1 cellular context compared by ENCODE assay signal in the genomic region with DNA sequence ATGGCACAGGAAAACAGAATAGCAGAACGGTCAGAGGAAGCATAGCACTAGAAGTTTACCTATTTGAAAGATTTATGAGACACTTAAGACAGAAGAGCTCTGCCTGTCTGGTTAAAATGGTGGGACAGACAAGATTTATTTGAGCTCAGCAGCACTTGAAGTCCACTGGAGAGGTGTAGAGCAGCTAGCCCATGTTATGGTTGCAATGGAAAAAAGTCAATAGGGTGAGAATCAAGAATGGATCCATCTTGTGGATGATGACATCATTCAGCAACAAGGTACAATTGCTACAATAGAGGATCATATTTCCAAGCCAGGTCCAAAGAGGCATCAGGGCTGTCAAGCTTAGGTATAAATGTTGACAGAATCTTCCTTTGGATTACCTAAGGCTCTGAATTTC.
TF ChIP-seq lines count a peak whose summit lies in the region.

No MANE protein-coding gene starts in this region.

TF ChIP-seq in K562, 482 proteins besides CTCF, POLR2A, EP300 and RAD21 (continued from another document and continues in another):
- TF ChIP-seq, protein P1, sequence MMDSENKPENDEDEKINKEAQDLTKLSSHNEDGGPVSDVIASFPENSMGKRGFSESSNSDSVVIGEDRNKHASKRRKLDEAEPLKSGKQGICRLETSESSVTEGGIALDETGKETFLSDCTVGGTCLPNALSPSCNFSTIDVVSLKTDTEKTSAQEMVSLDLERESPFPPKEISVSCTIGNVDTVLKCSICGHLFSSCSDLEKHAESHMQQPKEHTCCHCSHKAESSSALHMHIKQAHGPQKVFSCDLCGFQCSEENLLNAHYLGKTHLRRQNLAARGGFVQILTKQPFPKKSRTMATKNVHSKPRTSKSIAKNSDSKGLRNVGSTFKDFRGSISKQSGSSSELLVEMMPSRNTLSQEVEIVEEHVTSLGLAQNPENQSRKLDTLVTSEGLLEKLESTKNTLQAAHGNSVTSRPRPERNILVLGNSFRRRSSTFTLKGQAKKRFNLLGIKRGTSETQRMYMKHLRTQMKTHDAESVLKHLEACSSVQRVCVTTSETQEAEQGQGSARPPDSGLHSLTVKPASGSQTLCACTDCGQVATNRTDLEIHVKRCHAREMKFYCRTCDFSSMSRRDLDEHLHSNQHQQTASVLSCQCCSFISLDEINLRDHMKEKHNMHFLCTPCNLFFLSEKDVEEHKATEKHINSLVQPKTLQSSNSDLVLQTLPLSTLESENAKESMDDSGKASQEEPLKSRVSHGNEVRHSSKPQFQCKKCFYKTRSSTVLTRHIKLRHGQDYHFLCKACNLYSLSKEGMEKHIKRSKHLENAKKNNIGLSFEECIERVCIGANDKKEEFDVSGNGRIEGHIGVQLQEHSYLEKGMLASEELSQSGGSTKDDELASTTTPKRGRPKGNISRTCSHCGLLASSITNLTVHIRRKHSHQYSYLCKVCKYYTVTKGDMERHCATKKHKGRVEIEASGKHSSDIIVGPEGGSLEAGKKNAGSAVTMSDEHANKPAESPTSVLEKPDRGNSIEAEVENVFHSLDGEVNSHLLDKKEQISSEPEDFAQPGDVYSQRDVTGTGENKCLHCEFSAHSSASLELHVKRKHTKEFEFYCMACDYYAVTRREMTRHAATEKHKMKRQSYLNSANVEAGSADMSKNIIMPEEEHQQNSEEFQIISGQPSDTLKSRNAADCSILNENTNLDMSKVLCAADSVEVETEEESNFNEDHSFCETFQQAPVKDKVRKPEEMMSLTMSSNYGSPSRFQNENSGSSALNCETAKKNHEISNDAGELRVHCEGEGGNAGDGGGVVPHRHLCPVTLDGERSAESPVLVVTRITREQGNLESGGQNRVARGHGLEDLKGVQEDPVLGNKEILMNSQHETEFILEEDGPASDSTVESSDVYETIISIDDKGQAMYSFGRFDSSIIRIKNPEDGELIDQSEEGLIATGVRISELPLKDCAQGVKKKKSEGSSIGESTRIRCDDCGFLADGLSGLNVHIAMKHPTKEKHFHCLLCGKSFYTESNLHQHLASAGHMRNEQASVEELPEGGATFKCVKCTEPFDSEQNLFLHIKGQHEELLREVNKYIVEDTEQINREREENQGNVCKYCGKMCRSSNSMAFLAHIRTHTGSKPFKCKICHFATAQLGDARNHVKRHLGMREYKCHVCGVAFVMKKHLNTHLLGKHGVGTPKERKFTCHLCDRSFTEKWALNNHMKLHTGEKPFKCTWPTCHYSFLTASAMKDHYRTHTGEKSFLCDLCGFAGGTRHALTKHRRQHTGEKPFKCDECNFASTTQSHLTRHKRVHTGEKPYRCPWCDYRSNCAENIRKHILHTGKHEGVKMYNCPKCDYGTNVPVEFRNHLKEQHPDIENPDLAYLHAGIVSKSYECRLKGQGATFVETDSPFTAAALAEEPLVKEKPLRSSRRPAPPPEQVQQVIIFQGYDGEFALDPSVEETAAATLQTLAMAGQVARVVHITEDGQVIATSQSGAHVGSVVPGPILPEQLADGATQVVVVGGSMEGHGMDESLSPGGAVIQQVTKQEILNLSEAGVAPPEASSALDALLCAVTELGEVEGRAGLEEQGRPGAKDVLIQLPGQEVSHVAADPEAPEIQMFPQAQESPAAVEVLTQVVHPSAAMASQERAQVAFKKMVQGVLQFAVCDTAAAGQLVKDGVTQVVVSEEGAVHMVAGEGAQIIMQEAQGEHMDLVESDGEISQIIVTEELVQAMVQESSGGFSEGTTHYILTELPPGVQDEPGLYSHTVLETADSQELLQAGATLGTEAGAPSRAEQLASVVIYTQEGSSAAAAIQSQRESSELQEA (IDR thresholded peaks at IDR 0.05; ENCODE audit: low read depth) = no peak
- TF ChIP-seq, protein P2, sequence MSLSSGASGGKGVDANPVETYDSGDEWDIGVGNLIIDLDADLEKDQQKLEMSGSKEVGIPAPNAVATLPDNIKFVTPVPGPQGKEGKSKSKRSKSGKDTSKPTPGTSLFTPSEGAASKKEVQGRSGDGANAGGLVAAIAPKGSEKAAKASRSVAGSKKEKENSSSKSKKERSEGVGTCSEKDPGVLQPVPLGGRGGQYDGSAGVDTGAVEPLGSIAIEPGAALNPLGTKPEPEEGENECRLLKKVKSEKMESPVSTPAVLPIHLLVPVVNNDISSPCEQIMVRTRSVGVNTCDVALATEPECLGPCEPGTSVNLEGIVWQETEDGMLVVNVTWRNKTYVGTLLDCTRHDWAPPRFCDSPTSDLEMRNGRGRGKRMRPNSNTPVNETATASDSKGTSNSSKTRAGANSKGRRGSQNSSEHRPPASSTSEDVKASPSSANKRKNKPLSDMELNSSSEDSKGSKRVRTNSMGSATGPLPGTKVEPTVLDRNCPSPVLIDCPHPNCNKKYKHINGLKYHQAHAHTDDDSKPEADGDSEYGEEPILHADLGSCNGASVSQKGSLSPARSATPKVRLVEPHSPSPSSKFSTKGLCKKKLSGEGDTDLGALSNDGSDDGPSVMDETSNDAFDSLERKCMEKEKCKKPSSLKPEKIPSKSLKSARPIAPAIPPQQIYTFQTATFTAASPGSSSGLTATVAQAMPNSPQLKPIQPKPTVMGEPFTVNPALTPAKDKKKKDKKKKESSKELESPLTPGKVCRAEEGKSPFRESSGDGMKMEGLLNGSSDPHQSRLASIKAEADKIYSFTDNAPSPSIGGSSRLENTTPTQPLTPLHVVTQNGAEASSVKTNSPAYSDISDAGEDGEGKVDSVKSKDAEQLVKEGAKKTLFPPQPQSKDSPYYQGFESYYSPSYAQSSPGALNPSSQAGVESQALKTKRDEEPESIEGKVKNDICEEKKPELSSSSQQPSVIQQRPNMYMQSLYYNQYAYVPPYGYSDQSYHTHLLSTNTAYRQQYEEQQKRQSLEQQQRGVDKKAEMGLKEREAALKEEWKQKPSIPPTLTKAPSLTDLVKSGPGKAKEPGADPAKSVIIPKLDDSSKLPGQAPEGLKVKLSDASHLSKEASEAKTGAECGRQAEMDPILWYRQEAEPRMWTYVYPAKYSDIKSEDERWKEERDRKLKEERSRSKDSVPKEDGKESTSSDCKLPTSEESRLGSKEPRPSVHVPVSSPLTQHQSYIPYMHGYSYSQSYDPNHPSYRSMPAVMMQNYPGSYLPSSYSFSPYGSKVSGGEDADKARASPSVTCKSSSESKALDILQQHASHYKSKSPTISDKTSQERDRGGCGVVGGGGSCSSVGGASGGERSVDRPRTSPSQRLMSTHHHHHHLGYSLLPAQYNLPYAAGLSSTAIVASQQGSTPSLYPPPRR (CRISPR knock-in tag; IDR thresholded peaks at IDR 0.05; ENCODE audit: borderline replicate concordance) = no peak
- TF ChIP-seq, protein P3, sequence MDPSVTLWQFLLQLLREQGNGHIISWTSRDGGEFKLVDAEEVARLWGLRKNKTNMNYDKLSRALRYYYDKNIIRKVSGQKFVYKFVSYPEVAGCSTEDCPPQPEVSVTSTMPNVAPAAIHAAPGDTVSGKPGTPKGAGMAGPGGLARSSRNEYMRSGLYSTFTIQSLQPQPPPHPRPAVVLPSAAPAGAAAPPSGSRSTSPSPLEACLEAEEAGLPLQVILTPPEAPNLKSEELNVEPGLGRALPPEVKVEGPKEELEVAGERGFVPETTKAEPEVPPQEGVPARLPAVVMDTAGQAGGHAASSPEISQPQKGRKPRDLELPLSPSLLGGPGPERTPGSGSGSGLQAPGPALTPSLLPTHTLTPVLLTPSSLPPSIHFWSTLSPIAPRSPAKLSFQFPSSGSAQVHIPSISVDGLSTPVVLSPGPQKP (CRISPR knock-in tag; IDR thresholded peaks at IDR 0.05) = no peak
- TF ChIP-seq BMI1 (IDR thresholded peaks at IDR 0.05; ENCODE audit: low read length) = no peak
- no peak for TF ChIP-seq MYBL2 (IDR thresholded peaks at IDR 0.05; ENCODE audit: low read depth)
- TF ChIP-seq MYBL2 (CRISPR knock-in tag; IDR thresholded peaks at IDR 0.05; ENCODE audit: borderline replicate concordance) = no peak
- TF ChIP-seq BRD4 (IDR thresholded peaks at IDR 0.05) = no peak
- TF ChIP-seq FOS (IDR thresholded peaks at IDR 0.05; ENCODE audit: extremely low read depth, insufficient read length) = no peak
- no peak for TF ChIP-seq RAD51 (IDR thresholded peaks at IDR 0.05; ENCODE audit: borderline replicate concordance, low read depth)
- no peak for TF ChIP-seq SMC3 (conservative IDR thresholded peaks at IDR 0.05; ENCODE audit: insufficient read depth, low read depth, low read length)
- TF ChIP-seq TOE1 (IDR thresholded peaks at IDR 0.05; ENCODE audit: borderline replicate concordance) = no peak
- TF ChIP-seq TOE1 (CRISPR knock-in tag; IDR thresholded peaks at IDR 0.05; ENCODE audit: borderline replicate concordance, low read depth) = no peak
- TF ChIP-seq MTF1 (CRISPR knock-in tag; IDR thresholded peaks at IDR 0.05; ENCODE audit: borderline replicate concordance) = no peak
- no peak for TF ChIP-seq MAFG (tag; conservative IDR thresholded peaks at IDR 0.05)
- no peak for TF ChIP-seq FIP1L1 (IDR thresholded peaks at IDR 0.05; ENCODE audit: low read depth, low read length, poor library complexity, severe bottlenecking)
- TF ChIP-seq MEIS2 (IDR thresholded peaks at IDR 0.05; ENCODE audit: partially characterized antibody) = peak; percentile 76
- TF ChIP-seq, protein P4, sequence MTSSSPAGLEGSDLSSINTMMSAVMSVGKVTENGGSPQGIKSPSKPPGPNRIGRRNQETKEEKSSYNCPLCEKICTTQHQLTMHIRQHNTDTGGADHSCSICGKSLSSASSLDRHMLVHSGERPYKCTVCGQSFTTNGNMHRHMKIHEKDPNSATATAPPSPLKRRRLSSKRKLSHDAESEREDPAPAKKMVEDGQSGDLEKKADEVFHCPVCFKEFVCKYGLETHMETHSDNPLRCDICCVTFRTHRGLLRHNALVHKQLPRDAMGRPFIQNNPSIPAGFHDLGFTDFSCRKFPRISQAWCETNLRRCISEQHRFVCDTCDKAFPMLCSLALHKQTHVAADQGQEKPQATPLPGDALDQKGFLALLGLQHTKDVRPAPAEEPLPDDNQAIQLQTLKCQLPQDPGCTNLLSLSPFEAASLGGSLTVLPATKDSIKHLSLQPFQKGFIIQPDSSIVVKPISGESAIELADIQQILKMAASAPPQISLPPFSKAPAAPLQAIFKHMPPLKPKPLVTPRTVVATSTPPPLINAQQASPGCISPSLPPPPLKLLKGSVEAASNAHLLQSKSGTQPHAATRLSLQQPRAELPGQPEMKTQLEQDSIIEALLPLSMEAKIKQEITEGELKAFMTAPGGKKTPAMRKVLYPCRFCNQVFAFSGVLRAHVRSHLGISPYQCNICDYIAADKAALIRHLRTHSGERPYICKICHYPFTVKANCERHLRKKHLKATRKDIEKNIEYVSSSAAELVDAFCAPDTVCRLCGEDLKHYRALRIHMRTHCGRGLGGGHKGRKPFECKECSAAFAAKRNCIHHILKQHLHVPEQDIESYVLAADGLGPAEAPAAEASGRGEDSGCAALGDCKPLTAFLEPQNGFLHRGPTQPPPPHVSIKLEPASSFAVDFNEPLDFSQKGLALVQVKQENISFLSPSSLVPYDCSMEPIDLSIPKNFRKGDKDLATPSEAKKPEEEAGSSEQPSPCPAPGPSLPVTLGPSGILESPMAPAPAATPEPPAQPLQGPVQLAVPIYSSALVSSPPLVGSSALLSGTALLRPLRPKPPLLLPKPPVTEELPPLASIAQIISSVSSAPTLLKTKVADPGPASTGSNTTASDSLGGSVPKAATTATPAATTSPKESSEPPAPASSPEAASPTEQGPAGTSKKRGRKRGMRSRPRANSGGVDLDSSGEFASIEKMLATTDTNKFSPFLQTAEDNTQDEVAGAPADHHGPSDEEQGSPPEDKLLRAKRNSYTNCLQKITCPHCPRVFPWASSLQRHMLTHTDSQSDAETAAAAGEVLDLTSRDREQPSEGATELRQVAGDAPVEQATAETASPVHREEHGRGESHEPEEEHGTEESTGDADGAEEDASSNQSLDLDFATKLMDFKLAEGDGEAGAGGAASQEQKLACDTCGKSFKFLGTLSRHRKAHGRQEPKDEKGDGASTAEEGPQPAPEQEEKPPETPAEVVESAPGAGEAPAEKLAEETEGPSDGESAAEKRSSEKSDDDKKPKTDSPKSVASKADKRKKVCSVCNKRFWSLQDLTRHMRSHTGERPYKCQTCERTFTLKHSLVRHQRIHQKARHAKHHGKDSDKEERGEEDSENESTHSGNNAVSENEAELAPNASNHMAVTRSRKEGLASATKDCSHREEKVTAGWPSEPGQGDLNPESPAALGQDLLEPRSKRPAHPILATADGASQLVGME (CRISPR knock-in tag; IDR thresholded peaks at IDR 0.05) = no peak
- no peak for TF ChIP-seq NR0B1 (IDR thresholded peaks at IDR 0.05; ENCODE audit: partially characterized antibody)
- TF ChIP-seq, protein P5, sequence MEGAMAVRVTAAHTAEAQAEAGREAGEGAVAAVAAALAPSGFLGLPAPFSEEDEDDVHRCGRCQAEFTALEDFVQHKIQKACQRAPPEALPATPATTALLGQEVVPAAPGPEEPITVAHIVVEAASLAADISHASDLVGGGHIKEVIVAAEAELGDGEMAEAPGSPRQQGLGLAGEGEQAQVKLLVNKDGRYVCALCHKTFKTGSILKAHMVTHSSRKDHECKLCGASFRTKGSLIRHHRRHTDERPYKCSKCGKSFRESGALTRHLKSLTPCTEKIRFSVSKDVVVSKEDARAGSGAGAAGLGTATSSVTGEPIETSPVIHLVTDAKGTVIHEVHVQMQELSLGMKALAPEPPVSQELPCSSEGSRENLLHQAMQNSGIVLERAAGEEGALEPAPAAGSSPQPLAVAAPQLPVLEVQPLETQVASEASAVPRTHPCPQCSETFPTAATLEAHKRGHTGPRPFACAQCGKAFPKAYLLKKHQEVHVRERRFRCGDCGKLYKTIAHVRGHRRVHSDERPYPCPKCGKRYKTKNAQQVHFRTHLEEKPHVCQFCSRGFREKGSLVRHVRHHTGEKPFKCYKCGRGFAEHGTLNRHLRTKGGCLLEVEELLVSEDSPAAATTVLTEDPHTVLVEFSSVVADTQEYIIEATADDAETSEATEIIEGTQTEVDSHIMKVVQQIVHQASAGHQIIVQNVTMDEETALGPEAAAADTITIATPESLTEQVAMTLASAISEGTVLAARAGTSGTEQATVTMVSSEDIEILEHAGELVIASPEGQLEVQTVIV (CRISPR knock-in tag; IDR thresholded peaks at IDR 0.05; ENCODE audit: borderline replicate concordance) = no peak
- TF ChIP-seq ZFPM2 (CRISPR knock-in tag; IDR thresholded peaks at IDR 0.05) = no peak
